38 cellular contexts compared by ENCODE assay signal in genomic region chr10:49694466-49694865, GRCh38. TPM values are rescaled to one million over a fixed set of nuclear protein-coding genes. Genes with fewer than 3 reads are reported as not detected.
"Had no signal": no experiment of that assay in that cellular context is flagged by ENCODE, and none has a peak within 500 bp of the region (broad histone marks: within the 10 kb centered on the region; RNA-seq: fewer than 3 reads in every experiment).

No MANE protein-coding gene starts in this region.

- H3K9ac ChIP-seq: KMS-11 had no signal

- H3K36me3 ChIP-seq: MG63 had no signal

- DNase-seq: Karpas-422, Kasumi-1, MG63, MM.1S, MV-4-11, NCI-H1048, NCI-H1092, NCI-H1092 treated with DMSO at 0.1 percent for 48 hours, NCI-H1105, NCI-H1105 treated with DMSO at 0.1 percent for 48 hours, NCI-H1417, NCI-H1417 treated with DMSO at 0.1 percent for 48 hours, NCI-H1436, NCI-H1436 treated with DMSO at 0.1 percent for 48 hours, NCI-H146, NCI-H1694, NCI-H1694 treated with DMSO at 0.1 percent for 48 hours, NCI-H187, NCI-H187 treated with DMSO at 0.1 percent for 48 hours, NCI-H1930, NCI-H2029, NCI-H2029 treated with DMSO at 0.1 percent for 48 hours, NCI-H2081, NCI-H2081 treated with DMSO at 0.1 percent for 48 hours, NCI-H2107, NCI-H2171, NCI-H2171 treated with DMSO at 0.1 percent for 48 hours, NCI-H2227 treated with DMSO at 0.1 percent for 48 hours, NCI-H226, NCI-H345, NCI-H446, NCI-H446 treated with DMSO at 0.1 percent for 48 hours, NCI-H510A had no signal

- H3K27ac ChIP-seq: KMS-11 had no signal

- H3K9me3 ChIP-seq: MG63 had no signal

- H3K4me2 ChIP-seq: KMS-11 had no signal

- H3K4me3 ChIP-seq: MG63 had no signal

RNA-seq across cellular contexts. Expression of gene C10orf53, which starts 15.0 kb away (rescaled TPM):
- total RNA-seq: LHCN-M2, M059J, MCF 10A, NCI-H460 had no signal
